13 cellular contexts compared by ENCODE assay signal in the genomic region with DNA sequence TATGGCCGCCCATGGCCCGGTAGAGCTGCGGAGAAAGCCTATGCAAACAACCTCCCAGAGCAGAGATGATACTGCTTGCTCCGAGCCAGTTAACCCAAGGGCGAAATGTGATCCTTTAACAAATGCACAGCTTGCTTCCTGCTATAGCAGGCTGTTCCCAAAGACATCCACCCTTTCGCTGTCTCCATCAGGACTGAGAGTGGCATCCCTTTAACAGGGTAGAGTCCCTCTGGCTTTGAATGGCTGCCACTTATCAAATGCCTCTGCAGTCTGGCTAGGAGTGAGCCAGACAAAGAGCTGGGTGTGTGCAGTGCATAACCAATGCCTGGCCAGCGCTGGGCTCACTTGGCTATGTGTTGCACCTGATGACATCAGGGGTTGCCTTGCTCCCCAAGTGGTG.
DNase-seq lines count a peak whose midpoint lies in the region; ATAC-seq, FAIRE-seq and TF ChIP-seq lines count a peak whose summit lies in the region.
"Had no signal": no experiment of that assay in that cellular context is flagged by ENCODE, and none has a peak within 500 bp of the region (broad histone marks: within the 10 kb centered on the region; RNA-seq: fewer than 3 reads in every experiment).

No MANE protein-coding gene starts in this region.

- CTCF ChIA-PET in HepG2 (lab: Yijun Ruan, JAX; ENCODE audit: low intra/inter-chr PET ratio, low total read pairs), result interaction anchor here (1.9 kb wide), 1 partner anchor 20 kb away, joined by 7 read pairs; no protein-coding TSS in a partner anchor

- TF ChIP-seq RAD21 in HepG2 (CRISPR knock-in tag; IDR thresholded peaks at IDR 0.05), result no peak

- H3K27me3 ChIP-seq in HepG2 (ENCODE audit: control insufficient read depth in 1 of 2, insufficient read depth in 2 of 2, low read length in 2 of 2), result peaks cover 8 to 19% of the 10 kb centered on the region in 2 experiments; a peak in 3 of 5 replicates
- no peaks in the 10 kb centered on the region for H3K27me3 ChIP-seq in right lobe of liver
- no peaks in the 10 kb centered on the region for H3K27me3 ChIP-seq in heart left ventricle
- H3K27me3 ChIP-seq: gastrocnemius medialis, neural progenitor cell, spleen had no signal

- no peak for FAIRE-seq in HepG2 (lab: Jason Lieb, UNC)

- in situ Hi-C loops in HepG2 (cut with HindIII; ENCODE audit: extremely low pct_ligation_motif_present, low pct_unique_long_range_greater_than_20kb), result loop anchor here (25.0 kb wide), 1 partner anchor 263 kb away; the partner anchor contains the start of genes CCDC148 and PKP4
- in situ Hi-C loops in ACHN (cut with HindIII; ENCODE audit: low pct_ligation_motif_present, low pct_unique_long_range_greater_than_20kb, low sequenced_read_pairs), result no loop called here

- no peaks in the 10 kb centered on the region for H3K79me2 ChIP-seq in HepG2 (ENCODE audit: insufficient read depth, low read length)

- H3K27ac ChIP-seq in HepG2 (ENCODE audit: extremely low read length, insufficient read depth, low read length), result no peak overlapping the region
- H3K27ac ChIP-seq in right lobe of liver, result no peak overlapping the region
- H3K27ac ChIP-seq in heart left ventricle, result no peak overlapping the region
- H3K27ac ChIP-seq: gastrocnemius medialis, neural progenitor cell, spleen had no signal

- no peaks in the 10 kb centered on the region for H4K20me1 ChIP-seq in HepG2 (ENCODE audit: insufficient read depth, low read length)

- no peak overlapping the region for H2AFZ ChIP-seq in HepG2 (ENCODE audit: low read length)

- TF ChIP-seq CTCF in HepG2 (CRISPR knock-in tag; IDR thresholded peaks at IDR 0.05) (no peak), right lobe of liver (IDR thresholded peaks at IDR 0.05) (no peak), heart left ventricle (IDR thresholded peaks at IDR 0.05) (no peak)

- no peak overlapping the region for H3K4me2 ChIP-seq in HepG2 (ENCODE audit: low read depth, low read length)
- H3K4me2 ChIP-seq: neural progenitor cell had no signal

- TF ChIP-seq EP300 in HepG2 (IDR thresholded peaks at IDR 0.05; ENCODE audit: low read depth in 2 of 2, low read length in 2 of 2), result no peak
- TF ChIP-seq EP300 in HepG2 (CRISPR knock-in tag; IDR thresholded peaks at IDR 0.05; ENCODE audit: borderline replicate concordance), result no peak

- intact Hi-C loops in HepG2 (cut with micrococcal nuclease; ENCODE audit: unreplicated experiment), result no loop called here
- intact Hi-C loops in right lobe of liver (cut with DNase I), result no loop called here
- intact Hi-C loops in heart left ventricle (cut with DNase I), result no loop called here

- no peak overlapping the region for H3K4me3 ChIP-seq in HepG2 (replicated peaks in 1 of 3; ENCODE audit: insufficient read depth in 1 of 3, low read depth in 2 of 3, low read length in 3 of 3)
- no peak overlapping the region for H3K4me3 ChIP-seq in right lobe of liver
- H3K4me3 ChIP-seq in heart left ventricle, result no peak overlapping the region
- H3K4me3 ChIP-seq: gastrocnemius medialis, neural progenitor cell, spleen had no signal

- no peak for TF ChIP-seq POLR2A in HepG2 (IDR thresholded peaks at IDR 0.05; ENCODE audit: insufficient read depth in 1 of 2, low read depth in 2 of 2, low read length in 2 of 2)
- no peak for TF ChIP-seq POLR2A in right lobe of liver (IDR thresholded peaks at IDR 0.05)
- no peak for TF ChIP-seq POLR2A in heart left ventricle (IDR thresholded peaks at IDR 0.05)

- H3K9ac ChIP-seq in HepG2 (ENCODE audit: insufficient read depth, low read depth, low read length), result no peak overlapping the region
- H3K9ac ChIP-seq: neural progenitor cell had no signal

- no peak for DNase-seq in HepG2 (ENCODE audit: low spot score)
- no peak for DNase-seq in right lobe of liver
- DNase-seq in NCI-H526 treated with DMSO at 0.1 percent for 48 hours (lab: John Stamatoyannopoulos, UW), result peak; percentile 86
- DNase-seq in heart left ventricle, result no peak
- DNase-seq in germinal center (ENCODE audit: low spot score), result no peak
- no peak for DNase-seq in NOMO-1 treated with DMSO at 0.1 percent for 48 hours (lab: John Stamatoyannopoulos, UW; ENCODE audit: unreplicated experiment)
- DNase-seq in HuH-7.5 (ENCODE audit: low spot score), result no peak
- DNase-seq in ACHN, result no peak
- DNase-seq: activated T-cell treated with anti-CD3 and anti-CD28 coated beads for 4 hours, gastrocnemius medialis, HFFc6, spleen had no signal

- H3K9me3 ChIP-seq in HepG2 (ENCODE audit: low read length) (no peaks in the 10 kb centered on the region), right lobe of liver (no peaks in the 10 kb centered on the region), heart left ventricle (no peaks in the 10 kb centered on the region)
- H3K9me3 ChIP-seq: gastrocnemius medialis, spleen had no signal

- H3K36me3 ChIP-seq in HepG2 (replicated peaks in 1 of 2; ENCODE audit: control insufficient read depth in 1 of 2, insufficient read depth in 2 of 2, low read length in 2 of 2) (no peaks in the 10 kb centered on the region), right lobe of liver (no peaks in the 10 kb centered on the region), heart left ventricle (no peaks in the 10 kb centered on the region)
- H3K36me3 ChIP-seq: gastrocnemius medialis, neural progenitor cell, spleen had no signal

- WGBS in HepG2 (ENCODE audit: low lambda C conversion rate), result 72% methylated on average over 7 of the region's 7 CpGs
- no CpG with 5 or more reads among the region's 7 CpGs for WGBS in right lobe of liver (ENCODE audit: insufficient coverage, low coverage, low lambda C conversion rate, missing lambda C conversion rate)
- WGBS in heart left ventricle, 4 donors, result 61 to 86% (median 64%) methylated on average over 6 to 7 of the region's 7 CpGs

- H3K4me1 ChIP-seq in HepG2 (ENCODE audit: insufficient read depth, low read length) (peaks cover 55% of the 10 kb centered on the region), right lobe of liver (no peaks in the 10 kb centered on the region), heart left ventricle (peaks cover 0 to 29% (median 4%) of the 10 kb centered on the region in 12 donors)
- H3K4me1 ChIP-seq: gastrocnemius medialis, neural progenitor cell, spleen had no signal

- BruUV-seq in HepG2 (replicated peaks; lab: Mats Ljungman, UMichigan), result no TSS peak

- ATAC-seq in HepG2 (no peak), right lobe of liver (no peak), heart left ventricle (peak; percentile 26 to 70 (median 67))
- ATAC-seq: gastrocnemius medialis had no signal

- POLR2A ChIA-PET in HepG2 (lab: Yijun Ruan, JAX), result no interaction called here

TF ChIP-seq in HepG2, 621 proteins besides CTCF, POLR2A, EP300 and RAD21:
- TF ChIP-seq KDM2A (CRISPR knock-in tag; IDR thresholded peaks at IDR 0.05; ENCODE audit: borderline replicate concordance, low read depth) (0 out of 2 replicates have a peak, but pooled peaks have one; percentile 20), TP53 (CRISPR knock-in tag; conservative IDR thresholded peaks at IDR 0.05) (no peak), NFIB (CRISPR knock-in tag; IDR thresholded peaks at IDR 0.05; ENCODE audit: borderline replicate concordance) (no peak)

Comparison
In these comparisons a context has a peak if more than half of its experiments do, and no peak if none do; other contexts are left out.
1. ATAC-seq: peak in heart left ventricle (4 of 4); none in HepG2 (single experiment) and right lobe of liver (0 of 4).